31 cellular contexts compared by ENCODE assay signal in the genomic region with DNA sequence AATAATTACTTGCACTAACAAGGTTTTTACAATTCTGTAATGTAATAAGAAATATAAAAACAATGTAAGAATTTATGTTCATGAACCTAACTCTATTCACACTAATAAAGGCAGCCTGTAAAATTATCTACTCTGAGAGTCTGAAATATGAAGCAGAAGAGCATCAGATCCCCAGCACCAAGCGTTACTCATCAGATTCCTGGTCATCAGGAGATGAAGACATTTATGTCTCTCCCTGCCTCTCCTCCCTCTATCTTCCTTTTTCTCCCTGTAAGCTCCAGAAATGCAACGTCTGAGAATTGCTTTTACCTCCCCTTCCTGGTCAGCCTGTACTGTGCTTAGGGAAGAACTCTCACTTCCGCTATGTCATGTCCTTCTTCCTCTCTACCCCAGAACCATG.
A peak's percentile ranks its signal among the peaks of the same experiment; 100 is the strongest.
DNase-seq lines count a peak whose midpoint lies in the region; ATAC-seq, FAIRE-seq and TF ChIP-seq lines count a peak whose summit lies in the region.
"Had no signal": no experiment of that assay in that cellular context is flagged by ENCODE, and none has a peak within 500 bp of the region (broad histone marks: within the 10 kb centered on the region; RNA-seq: fewer than 3 reads in every experiment).

No MANE protein-coding gene starts in this region.

- no peak overlapping the region for H2BK120ac ChIP-seq in mesenchymal stem cell (ENCODE audit: low read depth, low read length)

- H3K4me1 ChIP-seq in mesenchymal stem cell (ENCODE audit: control insufficient read depth, insufficient read depth, low read depth, low read length) (no peaks in the 10 kb centered on the region), kidney (ENCODE audit: control insufficient read depth in 1 of 2, insufficient read depth in 1 of 2, low read depth in 1 of 2, low read length in 2 of 2) (peaks cover 0 to 2% of the 10 kb centered on the region in 2 donors)
- H3K4me1 ChIP-seq: Caco-2 had no signal

- 59% methylated on average over 2 of the region's 3 CpGs for WGBS in mesenchymal stem cell

- H3K9me3 Mint-ChIP-seq in stimulated activated memory B cell treated with anti-CD40 and anti-IgM and Interleukin-4, amounts not matched to agents 10 μg/mL and 1 μg/mL and 100 μg/mL, for 72 hours = no peaks in the 10 kb centered on the region
- H3K9me3 Mint-ChIP-seq: CD8-positive, alpha-beta T cell had no signal

- H3K18ac ChIP-seq in mesenchymal stem cell (ENCODE audit: low read depth in 1 of 2, low read length in 2 of 2) = no peak overlapping the region

- H3K27me3 Mint-ChIP-seq in stimulated activated memory B cell treated with anti-CD40 and anti-IgM and Interleukin-4, amounts not matched to agents 10 μg/mL and 1 μg/mL and 100 μg/mL, for 72 hours = peaks cover 16% of the 10 kb centered on the region

- H2BK5ac ChIP-seq in mesenchymal stem cell (ENCODE audit: low read depth, low read length, poor library complexity, severe bottlenecking) = no peak overlapping the region

- H3K36me3 ChIP-seq in mesenchymal stem cell (ENCODE audit: control insufficient read depth in 1 of 2, insufficient read depth in 2 of 2, low read depth in 1 of 2, low read length in 2 of 2) (no peaks in the 10 kb centered on the region), kidney (ENCODE audit: control insufficient read depth in 1 of 2, insufficient read depth in 2 of 2, low read length in 2 of 2) (no peaks in the 10 kb centered on the region)

- no peak overlapping the region for H2AFZ ChIP-seq in mesenchymal stem cell (ENCODE audit: low read depth, low read length)
- H2AFZ ChIP-seq: PC-9 had no signal

- no peaks in the 10 kb centered on the region for H3K27me3 ChIP-seq in mesenchymal stem cell (ENCODE audit: control insufficient read depth in 1 of 2, insufficient read depth in 1 of 2, low read length in 2 of 2)

- no peak overlapping the region for H3K4me3 ChIP-seq in AG04449 (ENCODE audit: low read depth, low read length)
- no peak overlapping the region for H3K4me3 ChIP-seq in mesenchymal stem cell (ENCODE audit: insufficient read depth in 1 of 2, low read depth in 1 of 2, low read length in 2 of 2)
- no peak overlapping the region for H3K4me3 ChIP-seq in kidney (ENCODE audit: low read length in 2 of 2)
- H3K4me3 ChIP-seq: PC-9 had no signal

- peak overlapping the region; percentile 13 for H3K9ac ChIP-seq in mesenchymal stem cell (ENCODE audit: low read length)
- H3K9ac ChIP-seq in kidney (ENCODE audit: low read length in 2 of 2) = no peak overlapping the region

- H3K9me3 ChIP-seq in mesenchymal stem cell (ENCODE audit: control insufficient read depth, low read length) (peaks cover 6% of the 10 kb centered on the region), kidney (ENCODE audit: control insufficient read depth in 1 of 2, low read length in 2 of 2) (no peaks in the 10 kb centered on the region)
- H3K9me3 ChIP-seq: Caco-2 had no signal

- H4K8ac ChIP-seq in mesenchymal stem cell (ENCODE audit: low read length) = no peak overlapping the region

- no peak overlapping the region for H3K4me3 Mint-ChIP-seq in stimulated activated memory B cell treated with anti-CD40 and anti-IgM and Interleukin-4, amounts not matched to agents 10 μg/mL and 1 μg/mL and 100 μg/mL, for 72 hours
- H3K4me3 Mint-ChIP-seq: CD8-positive, alpha-beta T cell had no signal

- ATAC-seq in stimulated activated memory B cell treated with anti-CD40 and anti-IgM and Interleukin-4, amounts not matched to agents 10 μg/mL and 1 μg/mL and 100 μg/mL, for 72 hours = no peak
- ATAC-seq: CD8-positive, alpha-beta T cell; HepG2 had no signal

- H3K4me1 Mint-ChIP-seq in stimulated activated memory B cell treated with anti-CD40 and anti-IgM and Interleukin-4, amounts not matched to agents 10 μg/mL and 1 μg/mL and 100 μg/mL, for 72 hours = peaks cover 9% of the 10 kb centered on the region

- no peak overlapping the region for H3K4me2 ChIP-seq in mesenchymal stem cell (ENCODE audit: low read length, poor library complexity, severe bottlenecking)
- H3K4me2 ChIP-seq: PC-9 had no signal

- no peak overlapping the region for H2BK15ac ChIP-seq in mesenchymal stem cell (ENCODE audit: low read depth, poor library complexity, severe bottlenecking)

- POLR2A ChIA-PET in AG04449 (lab: Yijun Ruan, JAX) = no interaction called here

- no peak overlapping the region for H3K14ac ChIP-seq in mesenchymal stem cell (ENCODE audit: low read length in 2 of 2)

- H3K27ac Mint-ChIP-seq in stimulated activated memory B cell treated with anti-CD40 and anti-IgM and Interleukin-4, amounts not matched to agents 10 μg/mL and 1 μg/mL and 100 μg/mL, for 72 hours = no peak overlapping the region
- H3K27ac Mint-ChIP-seq: CD8-positive, alpha-beta T cell had no signal

- no peak overlapping the region for H4K91ac ChIP-seq in mesenchymal stem cell (ENCODE audit: low read length)

- no peaks in the 10 kb centered on the region for H3K36me3 Mint-ChIP-seq in stimulated activated memory B cell treated with anti-CD40 and anti-IgM and Interleukin-4, amounts not matched to agents 10 μg/mL and 1 μg/mL and 100 μg/mL, for 72 hours
- H3K36me3 Mint-ChIP-seq: CD8-positive, alpha-beta T cell had no signal

- DNase-seq in AG04449 (ENCODE audit: low read depth, low spot score) (peak; percentile 24), GM03348 (ENCODE audit: low spot score) (peak; percentile 53), amniotic epithelial cell (ENCODE audit: low read depth) (peak; percentile 66), mesenchymal stem cell (no peak), NCI-H226 (no peak), kidney (no peak)
- DNase-seq in stimulated activated naive CD4-positive, alpha-beta T cell (lab: John Stamatoyannopoulos, UW) = no peak
- DNase-seq: AML-193; C1 segment of cervical spinal cord; Caco-2; CD8-positive, alpha-beta T cell; DMS 273 treated with DMSO at 0.1 percent for 48 hours; DMS79; GF-D8; H7; Karpas-422; NCI-H1105; NCI-H1436 treated with DMSO at 0.1 percent for 48 hours; NCI-H187 treated with DMSO at 0.1 percent for 48 hours; NCI-H2107; NCI-H446; NCI-H524 treated with DMSO at 0.1 percent for 48 hours; NCI-H774; PC-9; Right ventricle myocardium superior; RPMI8226 had no signal

- H3K79me1 ChIP-seq in mesenchymal stem cell (replicated peaks; ENCODE audit: low read length, poor library complexity, severe bottlenecking) = no peaks in the 10 kb centered on the region

- H3K23ac ChIP-seq in mesenchymal stem cell (ENCODE audit: low read length in 2 of 2) = no peak overlapping the region

- no peak overlapping the region for H3K4ac ChIP-seq in mesenchymal stem cell (ENCODE audit: low read depth in 1 of 2, low read length in 2 of 2)

- H3K27ac ChIP-seq in mesenchymal stem cell (ENCODE audit: low read length, poor library complexity, severe bottlenecking) (no peak overlapping the region), kidney (ENCODE audit: low read depth in 2 of 2, low read length in 2 of 2) (no peak overlapping the region)
- H3K27ac ChIP-seq: 22Rv1, PC-9 had no signal

- no peak overlapping the region for H2AK5ac ChIP-seq in mesenchymal stem cell (ENCODE audit: low read length, severe bottlenecking)

- CTCF ChIA-PET in AG04449 (lab: Yijun Ruan, JAX) = interaction anchor here (1.0 to 1.9 kb wide), 2 partner anchors 18 to 428 kb away, joined by 3 to 5 read pairs; no protein-coding TSS in a partner anchor

- intact Hi-C loops in kidney (cut with DNase I) = no loop called here

- TF ChIP-seq CTCF in AG04449 (IDR thresholded peaks at IDR 0.05; ENCODE audit: insufficient read depth, low read length, missing control alignments) = no peak
- TF ChIP-seq CTCF in kidney (IDR thresholded peaks at IDR 0.05; ENCODE audit: borderline replicate concordance, extremely low read depth, insufficient read depth) = no peak

- no peak for FAIRE-seq in kidney (lab: Jason Lieb, UNC)
- FAIRE-seq: GM12892, GM19239, HepG2 had no signal

- no peak overlapping the region for H2BK12ac ChIP-seq in mesenchymal stem cell (ENCODE audit: low read length in 2 of 2)

Comparison
In these comparisons a context has a peak if more than half of its experiments do, and no peak if none do; other contexts are left out.
1. DNase-seq: peak in AG04449 (single experiment), GM03348 (single experiment) and amniotic epithelial cell (single experiment); none in mesenchymal stem cell (single experiment), NCI-H226 (single experiment), stimulated activated naive CD4-positive, alpha-beta T cell (0 of 6) and kidney (single experiment).